9 cellular contexts compared by ENCODE assay signal in the genomic region with DNA sequence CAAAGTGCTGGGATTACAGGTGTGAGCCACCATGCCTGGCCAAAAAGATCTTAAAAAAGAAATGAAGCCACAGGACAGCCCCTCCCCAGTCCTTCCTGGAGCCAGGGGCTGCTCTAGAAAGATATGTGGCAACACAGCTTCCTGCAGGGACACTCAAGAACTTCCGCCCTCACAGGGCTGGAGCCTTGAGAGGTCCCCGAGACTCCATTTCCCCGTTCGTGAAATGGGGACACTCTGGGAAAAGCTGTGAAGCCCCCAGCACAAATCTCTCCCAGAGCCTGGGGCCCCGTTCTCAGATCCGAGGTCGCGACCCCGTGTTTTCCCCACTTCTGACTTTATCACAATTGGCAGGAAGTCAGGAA. TPM values are rescaled to one million over a fixed set of nuclear protein-coding genes. Genes with fewer than 3 reads are reported as not detected.
DNase-seq lines count a peak whose midpoint lies in the region; ATAC-seq, FAIRE-seq and TF ChIP-seq lines count a peak whose summit lies in the region.
"Had no signal": no experiment of that assay in that cellular context is flagged by ENCODE, and none has a peak within 500 bp of the region (broad histone marks: within the 10 kb centered on the region; RNA-seq: fewer than 3 reads in every experiment).

No MANE protein-coding gene starts in this region.

- H3K18ac ChIP-seq in trophoblast cell (ENCODE audit: low read length) = peak overlapping the region; percentile 71

- intact Hi-C loops in endothelial cell of umbilical vein (cut with micrococcal nuclease) = loop anchor here (1.0 to 10.0 kb wide), 2 partner anchors 104 to 167 kb away; a partner anchor contains a TSS

- peaks cover 25 to 46% (median 33%) of the 10 kb centered on the region in 3 donors for H3K4me1 Mint-ChIP-seq in CD8-positive, alpha-beta memory T cell

- peak overlapping the region; percentile 66 for H4K12ac ChIP-seq in trophoblast cell (ENCODE audit: low read depth, low read length)

- POLR2A ChIA-PET in CD8-positive, alpha-beta memory T cell (lab: Charles Lee) = no interaction called here
- POLR2A ChIA-PET in endothelial cell of umbilical vein (lab: Charles Lee) = interaction anchor here (0.6 to 1.2 kb wide), 3 partner anchors 23 to 168 kb away, joined by 3 read pairs; a partner anchor contains a TSS

- peaks cover 35% of the 10 kb centered on the region for H3K79me1 ChIP-seq in trophoblast cell (ENCODE audit: low read length)

- CTCF ChIA-PET in CD8-positive, alpha-beta memory T cell (lab: Charles Lee) = interaction anchor here (0.6 to 2.3 kb wide), 5 partner anchors 11 to 94 kb away, joined by 3 to 9 read pairs (median 4); no protein-coding TSS in a partner anchor
- CTCF ChIA-PET in endothelial cell of umbilical vein (lab: Charles Lee) = interaction anchor here (0.8 to 1.9 kb wide), 3 partner anchors 12 to 143 kb away, joined by 4 to 10 read pairs (median 6); no protein-coding TSS in a partner anchor

- H3K14ac ChIP-seq in trophoblast cell (ENCODE audit: low read length) = peak overlapping the region; percentile 77

- TF ChIP-seq CTCF in Peyer's patch (IDR thresholded peaks at IDR 0.05) (no peak), endothelial cell of umbilical vein (IDR thresholded peaks at IDR 0.05; ENCODE audit: extremely low read depth in 1 of 2, insufficient read depth in 1 of 2, low read depth in 1 of 2, low read length in 2 of 2) (no peak)

- no peak for FAIRE-seq in endothelial cell of umbilical vein (lab: Jason Lieb, UNC)

- peak overlapping the region; percentile 44 for H3K4ac ChIP-seq in trophoblast cell (ENCODE audit: low read depth, low read length)

- H2BK5ac ChIP-seq in trophoblast cell (ENCODE audit: low read depth, low read length, poor library complexity) = peak overlapping the region; percentile 86

- H3K36me3 Mint-ChIP-seq in CD8-positive, alpha-beta memory T cell = peaks cover 0 to 6% (median 0%) of the 10 kb centered on the region in 3 donors

- peak overlapping the region; percentile 64 for H4K8ac ChIP-seq in trophoblast cell (ENCODE audit: low read depth, low read length)

- H3K4me3 ChIP-seq in CD8-positive, alpha-beta memory T cell (ENCODE audit: low read length) = no peak overlapping the region
- H3K4me3 ChIP-seq in Peyer's patch (peak overlapping the region in 1 of 4 donors; percentile 15), endothelial cell of umbilical vein (replicated peaks in 1 of 3; ENCODE audit: insufficient read depth in 1 of 3, low read depth in 1 of 3, low read length in 3 of 3) (peak overlapping the region in 1 of 3 experiments; percentile 24), trophoblast cell (ENCODE audit: low read depth, low read length) (no peak overlapping the region)

- BruUV-seq in endothelial cell of umbilical vein (replicated peaks; lab: Mats Ljungman, UMichigan) = no TSS peak

- DNase-seq in CD8-positive, alpha-beta memory T cell = no peak
- no peak for DNase-seq in Peyer's patch
- DNase-seq in endothelial cell of umbilical vein (ENCODE audit: low read depth, low spot score) = no peak
- DNase-seq in trophoblast cell = no peak
- DNase-seq in dermis blood vessel endothelial cell = no peak
- DNase-seq in SHP77 treated with DMSO at 0.1 percent for 48 hours (lab: John Stamatoyannopoulos, UW) = no peak
- no peak for DNase-seq in NCI-H345 treated with DMSO at 0.1 percent for 48 hours (lab: John Stamatoyannopoulos, UW; ENCODE audit: unreplicated experiment)
- DNase-seq: NCI-H446 treated with DMSO at 0.1 percent for 48 hours had no signal

- no peaks in the 10 kb centered on the region for H3K9me3 ChIP-seq in CD8-positive, alpha-beta memory T cell (ENCODE audit: low read length)
- H3K9me3 ChIP-seq in Peyer's patch (no peaks in the 10 kb centered on the region), endothelial cell of umbilical vein (replicated peaks; ENCODE audit: control insufficient read depth, insufficient read depth, low read length) (peaks cover 2% of the 10 kb centered on the region), trophoblast cell (ENCODE audit: insufficient read depth, low read depth, low read length) (no peaks in the 10 kb centered on the region)

- H2BK12ac ChIP-seq in trophoblast cell (ENCODE audit: low read length) = peak overlapping the region; percentile 95

- H4K20me1 ChIP-seq in endothelial cell of umbilical vein (replicated peaks; ENCODE audit: control insufficient read depth, extremely low read depth, insufficient read depth, low read length) = no peaks in the 10 kb centered on the region

- no peak overlapping the region for H3K23ac ChIP-seq in trophoblast cell (ENCODE audit: low read length)

- ATAC-seq in HG02852 (IDR thresholded peaks at IDR 0.05; ENCODE audit: unreplicated experiment) = no peak

- H4K91ac ChIP-seq in trophoblast cell (ENCODE audit: low read depth, low read length) = peak overlapping the region; percentile 71

- H3K27ac ChIP-seq in CD8-positive, alpha-beta memory T cell (ENCODE audit: low read depth, low read length) = peak overlapping the region; percentile 4
- H3K27ac ChIP-seq in Peyer's patch (peak overlapping the region; percentile 79 to 100 (median 99)), endothelial cell of umbilical vein (ENCODE audit: insufficient read depth, low read depth, low read length) (peak overlapping the region; percentile 93), trophoblast cell (ENCODE audit: low read depth, low read length) (peak overlapping the region; percentile 80)

- H3K27ac Mint-ChIP-seq in CD8-positive, alpha-beta memory T cell = peak overlapping the region in 7 of 8 donors; percentile 87 to 100 (median 93)

- no CpG with 5 or more reads among the region's 9 CpGs for WGBS in trophoblast cell (ENCODE audit: extremely low coverage, insufficient coverage, insufficient read length)

- H3K27me3 ChIP-seq in CD8-positive, alpha-beta memory T cell (ENCODE audit: insufficient read depth, low read length, poor library complexity, severe bottlenecking) = no peaks in the 10 kb centered on the region
- H3K27me3 ChIP-seq in Peyer's patch = no peaks in the 10 kb centered on the region
- no peaks in the 10 kb centered on the region for H3K27me3 ChIP-seq in endothelial cell of umbilical vein (ENCODE audit: control insufficient read depth in 2 of 2, insufficient read depth in 2 of 2, low read length in 2 of 2)
- no peaks in the 10 kb centered on the region for H3K27me3 ChIP-seq in trophoblast cell (ENCODE audit: insufficient read depth, low read length)

- H2AK5ac ChIP-seq in trophoblast cell (ENCODE audit: low read length) = peak overlapping the region; percentile 67

- TF ChIP-seq POLR2A in Peyer's patch (IDR thresholded peaks at IDR 0.05) (no peak), endothelial cell of umbilical vein (IDR thresholded peaks at IDR 0.05; ENCODE audit: low read depth, low read length) (no peak)

- peak overlapping the region; percentile 93 for H2BK120ac ChIP-seq in trophoblast cell (ENCODE audit: insufficient read depth, low read length, poor library complexity)

- H3K9ac ChIP-seq in endothelial cell of umbilical vein (replicated peaks; ENCODE audit: extremely low read depth, insufficient read depth, low read length) = peak overlapping the region; percentile 47
- H3K9ac ChIP-seq in trophoblast cell (ENCODE audit: low read length) = no peak overlapping the region

- H3K9me3 Mint-ChIP-seq in CD8-positive, alpha-beta memory T cell = peaks cover 0 to 2% (median 0%) of the 10 kb centered on the region in 5 donors

- no peaks in the 10 kb centered on the region for H3K27me3 Mint-ChIP-seq in CD8-positive, alpha-beta memory T cell

- peaks cover 47% of the 10 kb centered on the region for H3K4me1 ChIP-seq in CD8-positive, alpha-beta memory T cell (ENCODE audit: insufficient read depth, low read length)
- H3K4me1 ChIP-seq in Peyer's patch (peaks cover 4 to 72% (median 28%) of the 10 kb centered on the region in 4 donors), endothelial cell of umbilical vein (ENCODE audit: control insufficient read depth, extremely low read depth, insufficient read depth, low read length) (peaks cover 31% of the 10 kb centered on the region), trophoblast cell (ENCODE audit: control insufficient read depth in 1 of 2, insufficient read depth in 2 of 2, low read length in 2 of 2) (peaks cover 34 to 38% of the 10 kb centered on the region in 2 experiments)

- no peaks in the 10 kb centered on the region for H3K9me1 ChIP-seq in endothelial cell of umbilical vein (replicated peaks; ENCODE audit: control insufficient read depth, extremely low read depth, insufficient read depth, low read length)

- dilution Hi-C loops in endothelial cell of umbilical vein (cut with MboI; ENCODE audit: extremely low pct_ligation_motif_present, low sequenced_read_pairs) = no loop called here

- H3K79me2 ChIP-seq in endothelial cell of umbilical vein (ENCODE audit: control insufficient read depth, insufficient read depth, low read length) = peaks cover 13% of the 10 kb centered on the region
- H3K79me2 ChIP-seq in trophoblast cell (ENCODE audit: control insufficient read depth, insufficient read depth, low read length, poor library complexity) = peaks cover 9% of the 10 kb centered on the region

- no peaks in the 10 kb centered on the region for H3K36me3 ChIP-seq in CD8-positive, alpha-beta memory T cell (ENCODE audit: insufficient read depth, low read length)
- H3K36me3 ChIP-seq in Peyer's patch (peaks cover 0 to 12% (median 0%) of the 10 kb centered on the region in 3 donors), endothelial cell of umbilical vein (ENCODE audit: control insufficient read depth in 2 of 2, extremely low read depth in 1 of 2, insufficient read depth in 2 of 2, low read length in 2 of 2) (peaks cover under 1 to 6% of the 10 kb centered on the region in 2 experiments), trophoblast cell (ENCODE audit: control insufficient read depth in 1 of 2, insufficient read depth in 2 of 2, low read length in 2 of 2) (peaks cover 9% of the 10 kb centered on the region in 2 experiments)

- peak overlapping the region; percentile 58 for H3K4me2 ChIP-seq in endothelial cell of umbilical vein (ENCODE audit: insufficient read depth, low read length)
- no peak overlapping the region for H3K4me2 ChIP-seq in trophoblast cell (ENCODE audit: low read length)

- H3K4me3 Mint-ChIP-seq in CD8-positive, alpha-beta memory T cell = peak overlapping the region in 4 of 7 donors; percentile 6 to 72 (median 26)

- H2AFZ ChIP-seq in endothelial cell of umbilical vein (ENCODE audit: low read depth, low read length) = no peak overlapping the region
- H2AFZ ChIP-seq in trophoblast cell (ENCODE audit: insufficient read depth, low read length, poor library complexity) = peak overlapping the region; percentile 54

RNA-seq across cellular contexts. Expression of a gene that starts 2.5 kb away (rescaled TPM):
- 100 to 1,000 TPM; 222 TPM for total RNA-seq in CD8-positive, alpha-beta memory T cell
- polyA plus RNA-seq in CD8-positive, alpha-beta memory T cell = 373 TPM
- total RNA-seq in Peyer's patch = 100 to 1,000 TPM; 258 to 493 (median 326) TPM
- 445 and 469 TPM in 2 replicates for total RNA-seq in endothelial cell of umbilical vein
- polyA plus RNA-seq in endothelial cell of umbilical vein = 1,136 and 1,398 TPM in 2 replicates
- polyA plus RNA-seq in endothelial cell of umbilical vein (2011; cell fraction: cytosol; rRNA removed) = 825 and 1,039 TPM in 2 replicates
- polyA plus RNA-seq in endothelial cell of umbilical vein (2011; cell fraction: nucleus; rRNA removed) = 456 and 562 TPM in 2 replicates
- polyA plus RNA-seq in endothelial cell of umbilical vein (2012) = 559 and 749 TPM in 2 replicates
- polyA minus RNA-seq in endothelial cell of umbilical vein = 420 and 486 TPM in 2 replicates
- polyA minus RNA-seq in endothelial cell of umbilical vein (2011; cell fraction: cytosol; rRNA and poly(A)+ RNA removed) = 218 TPM
- polyA minus RNA-seq in endothelial cell of umbilical vein (2011; cell fraction: nucleus; rRNA and poly(A)+ RNA removed) = 51.2 and 82.1 TPM in 2 replicates
- polyA plus RNA-seq in trophoblast cell (2013) = 795 and 804 TPM in 2 replicates
- 281 and 591 TPM in 2 replicates for total RNA-seq in dermis blood vessel endothelial cell

RNA-seq across cellular contexts. Expression of a gene that starts 6.1 kb away (rescaled TPM):
- 100 to 1,000 TPM; 270 to 278 TPM for total RNA-seq in CD8-positive, alpha-beta memory T cell
- polyA plus RNA-seq in CD8-positive, alpha-beta memory T cell = 249 TPM
- total RNA-seq in Peyer's patch (100 to 1,000 TPM in 2 of 4 donors, 10 to 100 TPM in 2; 74.3 to 107 (median 96.9) TPM), endothelial cell of umbilical vein (252 and 272 TPM in 2 replicates), dermis blood vessel endothelial cell (71.5 and 193 TPM in 2 replicates)
- polyA plus RNA-seq in endothelial cell of umbilical vein = 344 and 394 TPM in 2 replicates
- polyA plus RNA-seq in endothelial cell of umbilical vein (2011; cell fraction: cytosol; rRNA removed) = 254 and 274 TPM in 2 replicates
- polyA plus RNA-seq in endothelial cell of umbilical vein (2011; cell fraction: nucleus; rRNA removed) = 109 and 111 TPM in 2 replicates
- 277 and 310 TPM in 2 replicates for polyA plus RNA-seq in endothelial cell of umbilical vein (2012)
- polyA minus RNA-seq in endothelial cell of umbilical vein = 122 and 222 TPM in 2 replicates
- 139 TPM for polyA minus RNA-seq in endothelial cell of umbilical vein (2011; cell fraction: cytosol; rRNA and poly(A)+ RNA removed)
- polyA minus RNA-seq in endothelial cell of umbilical vein (2011; cell fraction: nucleus; rRNA and poly(A)+ RNA removed) = 26.3 and 52.1 TPM in 2 replicates
- 192 and 197 TPM in 2 replicates for polyA plus RNA-seq in trophoblast cell (2013)

RNA-seq across cellular contexts. Expression of a gene that starts 34.4 kb away (rescaled TPM):
- 100 to 1,000 TPM; 212 to 220 TPM for total RNA-seq in CD8-positive, alpha-beta memory T cell
- 478 TPM for polyA plus RNA-seq in CD8-positive, alpha-beta memory T cell
- 100 to 1,000 TPM in 2 of 4 donors, 10 to 100 TPM in 2; 82.6 to 187 (median 118) TPM for total RNA-seq in Peyer's patch
- 10.4 and 12.5 TPM in 2 replicates for total RNA-seq in endothelial cell of umbilical vein
- polyA plus RNA-seq in endothelial cell of umbilical vein = 6.9 and 7.5 TPM in 2 replicates
- polyA plus RNA-seq in endothelial cell of umbilical vein (2011; cell fraction: cytosol; rRNA removed) = 4.0 and 4.3 TPM in 2 replicates
- 7.1 and 9.4 TPM in 2 replicates for polyA plus RNA-seq in endothelial cell of umbilical vein (2011; cell fraction: nucleus; rRNA removed)
- 8.3 TPM in 2 replicates for polyA plus RNA-seq in endothelial cell of umbilical vein (2012)
- 3.2 and 4.9 TPM in 2 replicates for polyA minus RNA-seq in endothelial cell of umbilical vein
- polyA minus RNA-seq in endothelial cell of umbilical vein (2011; cell fraction: cytosol; rRNA and poly(A)+ RNA removed) = 22.9 TPM
- polyA minus RNA-seq in endothelial cell of umbilical vein (2011; cell fraction: nucleus; rRNA and poly(A)+ RNA removed) = 1.6 and 4.6 TPM in 2 replicates
- polyA plus RNA-seq in trophoblast cell (2013) = 13.6 and 14.5 TPM in 2 replicates
- total RNA-seq in dermis blood vessel endothelial cell = 40.3 and 55.5 TPM in 2 replicates

Comparison
In these comparisons a context has a peak if more than half of its experiments do, and no peak if none do; other contexts are left out.
1. H3K27ac ChIP-seq: peak in every context shown above with its lines; median percentile 99 in Peyer's patch; 93 in endothelial cell of umbilical vein; 80 in trophoblast cell; 4 in CD8-positive, alpha-beta memory T cell.